In genomic region chr4:68451246-68452211, GRCh38 we compare ENCODE assay signal across 9 cellular contexts. TPM values are rescaled to one million over a fixed set of nuclear protein-coding genes. Genes with fewer than 3 reads are reported as not detected.
A peak's percentile ranks its signal among the peaks of the same experiment; 100 is the strongest.
DNase-seq lines count a peak whose midpoint lies in the region; ATAC-seq and TF ChIP-seq lines count a peak whose summit lies in the region.
"Had no signal": no experiment of that assay in that cellular context is flagged by ENCODE, and none has a peak within 500 bp of the region (broad histone marks: within the 10 kb centered on the region; RNA-seq: fewer than 3 reads in every experiment).

No MANE protein-coding gene starts in this region.

- peaks cover 30% of the 10 kb centered on the region for H3K4me1 ChIP-seq in foreskin keratinocyte

- H3K27me3 Mint-ChIP-seq in osteocyte (ENCODE audit: unreplicated experiment), result peaks cover 30% of the 10 kb centered on the region
- no peaks in the 10 kb centered on the region for H3K27me3 Mint-ChIP-seq in activated CD4-positive, alpha-beta memory T cell treated with anti-CD3 and anti-CD28 coated beads for 36 hours

- no peak overlapping the region for H3K27ac Mint-ChIP-seq in osteocyte (ENCODE audit: unreplicated experiment)
- no peak overlapping the region for H3K27ac Mint-ChIP-seq in activated CD4-positive, alpha-beta memory T cell treated with anti-CD3 and anti-CD28 coated beads for 36 hours

- intact Hi-C loops in activated CD4-positive, alpha-beta memory T cell treated with anti-CD3 and anti-CD28 coated beads for 36 hours (cut with micrococcal nuclease), result no loop called here

- no peaks in the 10 kb centered on the region for H3K4me1 Mint-ChIP-seq in osteocyte (ENCODE audit: unreplicated experiment)
- H3K4me1 Mint-ChIP-seq in activated CD4-positive, alpha-beta memory T cell treated with anti-CD3 and anti-CD28 coated beads for 36 hours (ENCODE audit: low read depth), result peaks cover 19% of the 10 kb centered on the region

- H3K27me3 ChIP-seq in foreskin keratinocyte, result no peaks in the 10 kb centered on the region

- no peak overlapping the region for H3K4me3 Mint-ChIP-seq in osteocyte (ENCODE audit: unreplicated experiment)
- H3K4me3 Mint-ChIP-seq in activated CD4-positive, alpha-beta memory T cell treated with anti-CD3 and anti-CD28 coated beads for 36 hours, result no peak overlapping the region

- H3K36me3 Mint-ChIP-seq in osteocyte (ENCODE audit: unreplicated experiment), result no peaks in the 10 kb centered on the region
- no peaks in the 10 kb centered on the region for H3K36me3 Mint-ChIP-seq in activated CD4-positive, alpha-beta memory T cell treated with anti-CD3 and anti-CD28 coated beads for 36 hours

- DNase-seq in HT-29 (ENCODE audit: low spot score) (peak; percentile 33), foreskin keratinocyte (peak; percentile 63 to 81), DMS 273 treated with DMSO at 0.1 percent for 48 hours (lab: John Stamatoyannopoulos, UW) (no peak), osteocyte (ENCODE audit: extremely low spot score, unreplicated experiment) (no peak), amygdala (lab: John Stamatoyannopoulos, UW) (no peak)
- DNase-seq in activated CD4-positive, alpha-beta memory T cell treated with anti-CD3 and anti-CD28 coated beads for 36 hours, result no peak
- DNase-seq: GDM1 had no signal

- peak overlapping the region; percentile 16 for H3K27ac ChIP-seq in foreskin keratinocyte

- CTCF ChIA-PET in activated CD4-positive, alpha-beta memory T cell treated with anti-CD3 and anti-CD28 coated beads for 36 hours (lab: Charles Lee), result no interaction called here

- peak; percentile 64 for ATAC-seq in GM18517 (IDR thresholded peaks at IDR 0.05; ENCODE audit: unreplicated experiment)
- ATAC-seq in GM21825 (IDR thresholded peaks at IDR 0.05; ENCODE audit: unreplicated experiment), result peak; percentile 85
- peak; percentile 99 for ATAC-seq in foreskin keratinocyte

- POLR2A ChIA-PET in activated CD4-positive, alpha-beta memory T cell treated with anti-CD3 and anti-CD28 coated beads for 36 hours (lab: Charles Lee), result no interaction called here

- TF ChIP-seq CTCF in foreskin keratinocyte (conservative IDR thresholded peaks at IDR 0.05) (no peak), osteocyte (IDR thresholded peaks at IDR 0.05) (no peak)

- H3K9me3 Mint-ChIP-seq in osteocyte (ENCODE audit: unreplicated experiment), result no peaks in the 10 kb centered on the region
- no peaks in the 10 kb centered on the region for H3K9me3 Mint-ChIP-seq in activated CD4-positive, alpha-beta memory T cell treated with anti-CD3 and anti-CD28 coated beads for 36 hours

RNA-seq across cellular contexts. Expression of gene TMPRSS11E, which starts 4.3 kb away (rescaled TPM):
- total RNA-seq in HT-29 (2014; rRNA removed; shearing (Covaris generic)), result not detected in 2 replicates
- total RNA-seq in foreskin keratinocyte (0.11 and 0.17 TPM in 2 replicates), osteocyte (not detected in 2 replicates)
- 0.06 and 0.13 TPM in 2 replicates for polyA plus RNA-seq in foreskin keratinocyte
- not detected for total RNA-seq in activated CD4-positive, alpha-beta memory T cell treated with anti-CD3 and anti-CD28 coated beads for 36 hours

Comparison
In these comparisons a context has a peak if more than half of its experiments do, and no peak if none do; other contexts are left out.
1. DNase-seq: peak in HT-29 (single experiment) and foreskin keratinocyte (2 of 2); none in DMS 273 treated with DMSO at 0.1 percent for 48 hours (single experiment), osteocyte (single experiment), amygdala (0 of 56) and activated CD4-positive, alpha-beta memory T cell treated with anti-CD3 and anti-CD28 coated beads for 36 hours (single experiment).
2. Peak in every context shown above with its lines, with median percentiles within 50 percentile points of each other: ATAC-seq.